In the genomic region with DNA sequence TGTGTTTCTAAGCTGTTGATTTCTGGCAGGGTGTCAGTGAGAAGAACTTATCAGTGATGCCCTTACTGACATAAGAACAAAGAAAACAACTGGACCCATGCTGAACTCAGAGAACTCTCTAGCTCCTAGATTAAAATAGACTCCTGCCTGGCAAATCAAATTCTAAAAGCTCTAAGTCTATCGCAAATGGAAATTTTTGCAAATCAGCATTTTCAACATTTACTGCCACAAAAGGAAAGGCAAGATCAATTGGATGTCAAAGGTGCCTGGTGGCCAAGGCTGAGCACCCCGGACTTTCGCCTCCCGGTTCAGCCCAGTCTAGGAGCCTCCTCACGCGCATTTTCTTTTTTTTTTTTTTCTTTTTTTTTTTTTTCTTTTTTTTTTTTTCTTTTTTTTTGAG, we compare ENCODE assay signal across 25 cellular contexts.
"Had no signal": no experiment of that assay in that cellular context is flagged by ENCODE, and none has a peak within 500 bp of the region (broad histone marks: within the 10 kb centered on the region; RNA-seq: fewer than 3 reads in every experiment).

No MANE protein-coding gene starts in this region.

- H3K36me3 ChIP-seq: colonic mucosa, esophagus squamous epithelium, gastrocnemius medialis, heart right ventricle, left lung, lower lobe of right lung had no signal

- H3K27ac ChIP-seq: colonic mucosa, epithelial cell of prostate, esophagus squamous epithelium, gastrocnemius medialis, heart right ventricle, left lung, lower lobe of right lung had no signal

- DNase-seq: colonic mucosa; cortex of kidney; effector CD8-positive, alpha-beta T cell; effector memory CD8-positive, alpha-beta T cell; endodermal cell; erythroblast; esophagus squamous epithelium; foreskin fibroblast; foreskin melanocyte; gastrocnemius medialis; glutamatergic neuron; heart right ventricle; hippocampal formation; kidney; kidney glomerular epithelial cell; left colon; left lung; left ventricle myocardium superior; lower lobe of right lung; mesenchymal stem cell; mucosa of descending colon had no signal

- FAIRE-seq: endometrium, islet of Langerhans, kidney had no signal

- H3K4me3 ChIP-seq: colonic mucosa, esophagus squamous epithelium, gastrocnemius medialis, heart right ventricle, left lung, lower lobe of right lung, mucosa of descending colon had no signal

- H3K4me1 ChIP-seq: colonic mucosa, esophagus squamous epithelium, gastrocnemius medialis, heart right ventricle, left lung, lower lobe of right lung had no signal

- ATAC-seq: effector memory CD8-positive, alpha-beta T cell; esophagus mucosa; gastrocnemius medialis; heart right ventricle; left colon; left lung; left ventricle myocardium superior; lower lobe of right lung; mucosa of descending colon had no signal

- H3K27me3 ChIP-seq: colonic mucosa, gastrocnemius medialis had no signal

- H3K9me3 ChIP-seq: colonic mucosa, esophagus squamous epithelium, gastrocnemius medialis had no signal
